Comparison of ENCODE assay signal across 9 cellular contexts in genomic region chr17:83083368-83084201, GRCh38. TPM values are rescaled to one million over a fixed set of nuclear protein-coding genes. Genes with fewer than 3 reads are reported as not detected.
DNase-seq lines count a peak whose midpoint lies in the region; ATAC-seq and TF ChIP-seq lines count a peak whose summit lies in the region.
"Had no signal": no experiment of that assay in that cellular context is flagged by ENCODE, and none has a peak within 500 bp of the region (broad histone marks: within the 10 kb centered on the region; RNA-seq: fewer than 3 reads in every experiment).

No MANE protein-coding gene starts in this region.

- POLR2A ChIA-PET in MCF 10A (lab: Yijun Ruan, JAX), result interaction anchor here (0.6 to 1.6 kb wide), 3 partner anchors 10 to 207 kb away, joined by 3 to 4 read pairs (median 3); no protein-coding TSS in a partner anchor

- no peak overlapping the region for H3K4me3 ChIP-seq in lower leg skin (ENCODE audit: low read depth, poor library complexity, severe bottlenecking)

- CTCF ChIA-PET in MCF 10A (lab: Yijun Ruan, JAX), result no interaction called here

- BruUV-seq in MCF 10A (replicated peaks; lab: Mats Ljungman, UMichigan), result no TSS peak

- WGBS in lower leg skin, 2 donors, result 38 to 48% methylated on average over 25 of the region's 25 CpGs

- no peaks in the 10 kb centered on the region for H3K9me3 Mint-ChIP-seq in T-helper 1 cell treated with Interleukin-12 subunit alpha and Interleukin-12 subunit beta and Interleukin-4 antibody, amounts not matched to agents 30 μg/mL and 1 μg/mL, for 36 hours
- no peaks in the 10 kb centered on the region for H3K9me3 Mint-ChIP-seq in MCF 10A (ENCODE audit: unreplicated experiment)

- TF ChIP-seq POLR2A in lower leg skin (IDR thresholded peaks at IDR 0.05), result no peak

- H3K27ac Mint-ChIP-seq in T-helper 1 cell treated with Interleukin-12 subunit alpha and Interleukin-12 subunit beta and Interleukin-4 antibody, amounts not matched to agents 30 μg/mL and 1 μg/mL, for 36 hours, result peak overlapping the region; percentile 82
- no peak overlapping the region for H3K27ac Mint-ChIP-seq in MCF 10A (ENCODE audit: low read depth, unreplicated experiment)

- H3K27me3 Mint-ChIP-seq in T-helper 1 cell treated with Interleukin-12 subunit alpha and Interleukin-12 subunit beta and Interleukin-4 antibody, amounts not matched to agents 30 μg/mL and 1 μg/mL, for 36 hours (ENCODE audit: low read depth), result peaks cover 6% of the 10 kb centered on the region
- no peaks in the 10 kb centered on the region for H3K27me3 Mint-ChIP-seq in MCF 10A (ENCODE audit: insufficient read depth, unreplicated experiment)

- H3K36me3 Mint-ChIP-seq in T-helper 1 cell treated with Interleukin-12 subunit alpha and Interleukin-12 subunit beta and Interleukin-4 antibody, amounts not matched to agents 30 μg/mL and 1 μg/mL, for 36 hours (ENCODE audit: low read depth), result peaks cover 5% of the 10 kb centered on the region
- H3K36me3 Mint-ChIP-seq in MCF 10A (ENCODE audit: insufficient read depth, unreplicated experiment), result no peaks in the 10 kb centered on the region

- peak overlapping the region; percentile 48 for H3K4me3 Mint-ChIP-seq in T-helper 1 cell treated with Interleukin-12 subunit alpha and Interleukin-12 subunit beta and Interleukin-4 antibody, amounts not matched to agents 30 μg/mL and 1 μg/mL, for 36 hours
- no peak overlapping the region for H3K4me3 Mint-ChIP-seq in MCF 10A (ENCODE audit: unreplicated experiment)

- no peak for TF ChIP-seq CTCF in MCF 10A (IDR thresholded peaks at IDR 0.05; ENCODE audit: unreplicated experiment)
- TF ChIP-seq CTCF in lower leg skin (IDR thresholded peaks at IDR 0.05), result no peak

- peaks cover 26% of the 10 kb centered on the region for H3K4me1 Mint-ChIP-seq in T-helper 1 cell treated with Interleukin-12 subunit alpha and Interleukin-12 subunit beta and Interleukin-4 antibody, amounts not matched to agents 30 μg/mL and 1 μg/mL, for 36 hours (ENCODE audit: low read depth)
- peaks cover 8% of the 10 kb centered on the region for H3K4me1 Mint-ChIP-seq in MCF 10A (ENCODE audit: insufficient read depth, unreplicated experiment)

- peak; percentile 97 for DNase-seq in GM04503 (ENCODE audit: low read depth)
- DNase-seq in MCF 10A (ENCODE audit: unreplicated experiment), result peak; percentile 18
- peak; percentile 72 to 96 for DNase-seq in lower leg skin (ENCODE audit: low spot score in 2 of 2)
- peak; percentile 56 to 79 for DNase-seq in stimulated activated CD8-positive, alpha-beta memory T cell treated with anti-CD3 and anti-CD28 coated beads, Interleukin-7, amount 100 ng/mL, for 48 hours (ENCODE audit: extremely low read depth in 1 of 2, low read depth in 1 of 2)
- DNase-seq in cerebellar nuclear complex (lab: John Stamatoyannopoulos, UW), result no peak

- intact Hi-C loops in MCF 10A (cut with micrococcal nuclease) (no loop called here), lower leg skin (cut with DNase I; ENCODE audit: low total_unique reads) (no loop called here)

- ATAC-seq in HG02885 (IDR thresholded peaks at IDR 0.05; ENCODE audit: poor library complexity, unreplicated experiment) (no peak), GM21723 (IDR thresholded peaks at IDR 0.05; ENCODE audit: unreplicated experiment) (no peak)
- ATAC-seq: Panc1 had no signal

RNA-seq across cellular contexts. Expression of gene METRNL, which starts 4.2 kb away (rescaled TPM):
- 14.5 and 24.1 TPM in 2 replicates for total RNA-seq in MCF 10A (2022)
- total RNA-seq in lower leg skin, result 100 to 1,000 TPM; 208 to 343 (median 296) TPM

Comparison
In these comparisons a context has a peak if more than half of its experiments do, and no peak if none do; other contexts are left out.
1. DNase-seq: peak in GM04503 (single experiment), MCF 10A (single experiment), lower leg skin (2 of 2) and stimulated activated CD8-positive, alpha-beta memory T cell treated with anti-CD3 and anti-CD28 coated beads, Interleukin-7, amount 100 ng/mL, for 48 hours (2 of 2); none in cerebellar nuclear complex (0 of 2).